ENCODE assay signal across 8 cellular contexts in the genomic region with DNA sequence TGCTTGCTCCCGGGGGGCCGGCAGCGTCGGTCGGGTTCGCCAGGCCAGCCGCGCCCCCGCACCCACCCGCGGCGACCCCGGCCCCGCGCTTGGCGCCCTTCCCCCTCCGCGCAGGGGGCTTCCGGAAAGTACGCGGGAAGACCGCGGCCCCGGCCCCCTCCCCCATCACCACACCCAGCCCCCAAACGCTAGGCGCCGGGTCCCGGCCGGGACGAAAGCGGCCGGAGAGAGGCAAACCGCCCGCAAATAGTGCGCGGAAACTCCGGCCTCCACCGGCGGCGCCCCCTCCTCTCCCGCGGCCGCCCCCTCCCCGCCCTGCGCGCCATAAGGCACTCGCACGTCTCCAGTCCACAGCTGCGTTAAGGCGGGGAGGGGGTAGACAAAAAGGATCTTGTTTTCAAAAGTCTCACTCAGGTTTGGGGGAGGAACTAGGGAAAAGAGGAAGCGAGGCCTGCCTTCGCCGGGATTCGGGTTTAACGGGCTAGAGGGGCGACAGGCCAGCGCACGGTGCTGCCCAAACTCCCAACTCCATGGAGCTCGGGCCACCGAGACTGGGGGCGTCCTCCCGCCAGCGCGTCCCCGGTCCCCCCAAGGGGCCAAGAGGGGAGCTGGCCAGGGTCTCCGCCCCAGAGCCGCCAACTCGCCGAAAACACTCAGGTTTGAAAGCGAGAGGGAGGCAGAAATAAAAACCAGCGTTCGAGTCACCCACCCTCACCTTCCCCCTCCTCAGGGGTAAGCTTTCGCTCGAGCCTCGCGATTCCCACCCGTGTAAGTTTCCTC. TPM values are rescaled to one million over a fixed set of nuclear protein-coding genes. Genes with fewer than 3 reads are reported as not detected.
A peak's percentile ranks its signal among the peaks of the same experiment; 100 is the strongest.
DNase-seq lines count a peak whose midpoint lies in the region; ATAC-seq and TF ChIP-seq lines count a peak whose summit lies in the region.

No MANE protein-coding gene starts in this region.

- no peak for TF ChIP-seq CTCF in fibroblast of the aortic adventitia (IDR thresholded peaks at IDR 0.05; ENCODE audit: insufficient read depth, low read length)
- no peak for TF ChIP-seq CTCF in upper lobe of left lung (IDR thresholded peaks at IDR 0.05)

- DNase-seq in NCI-H748 (lab: John Stamatoyannopoulos, UW; ENCODE audit: unreplicated experiment) (peak; percentile 68), NCI-H748 treated with DMSO at 0.1 percent for 48 hours (lab: John Stamatoyannopoulos, UW) (no peak), NOMO-1 treated with dmso at 0.1 percent for 144 hours (lab: John Stamatoyannopoulos, UW; ENCODE audit: unreplicated experiment) (peak; percentile 92), fibroblast of the aortic adventitia (ENCODE audit: low read depth) (peak; percentile 33), upper lobe of left lung (peak; percentile 70 to 92), AG20443 (ENCODE audit: low spot score) (no peak)
- peak; percentile 23 to 55 for DNase-seq in activated T-cell treated with anti-CD3 and anti-CD28 coated beads, Interleukin-2, amount 50 U/mL, for 72 hours
- peak; percentile 64 for DNase-seq in natural killer cell treated with Interleukin-12 subunit alpha and Interleukin-12 subunit beta and Interleukin-15 and Interleukin-18, amount 100 ng/mL, for 72 hours (ENCODE audit: low spot score)

- H3K27me3 Mint-ChIP-seq in activated T-cell treated with anti-CD3 and anti-CD28 coated beads, Interleukin-2, amount 50 U/mL, for 72 hours (ENCODE audit: low read depth) = no peaks in the 10 kb centered on the region
- H3K27me3 Mint-ChIP-seq in natural killer cell treated with Interleukin-12 subunit alpha and Interleukin-12 subunit beta and Interleukin-15 and Interleukin-18, amount 100 ng/mL, for 72 hours = no peaks in the 10 kb centered on the region

- peak overlapping the region; percentile 98 to 100 (median 100) for H3K27ac ChIP-seq in upper lobe of left lung

- TF ChIP-seq POLR2A in upper lobe of left lung (IDR thresholded peaks at IDR 0.05) = peak in 3 of 4 donors; percentile 33 to 76 (median 42)

- H3K9me3 ChIP-seq in upper lobe of left lung = no peaks in the 10 kb centered on the region

- H3K4me3 ChIP-seq in fibroblast of the aortic adventitia (ENCODE audit: low read depth, low read length) (peak overlapping the region; percentile 97), upper lobe of left lung (peak overlapping the region; percentile 76 to 96 (median 93))

- H3K36me3 ChIP-seq in upper lobe of left lung = no peaks in the 10 kb centered on the region

- H3K9me3 Mint-ChIP-seq in activated T-cell treated with anti-CD3 and anti-CD28 coated beads, Interleukin-2, amount 50 U/mL, for 72 hours = no peaks in the 10 kb centered on the region
- H3K9me3 Mint-ChIP-seq in natural killer cell treated with Interleukin-12 subunit alpha and Interleukin-12 subunit beta and Interleukin-15 and Interleukin-18, amount 100 ng/mL, for 72 hours = no peaks in the 10 kb centered on the region

- H3K4me1 ChIP-seq in upper lobe of left lung = peaks cover 24 to 46% (median 29%) of the 10 kb centered on the region in 4 donors

- peak overlapping the region; percentile 96 for H3K27ac Mint-ChIP-seq in activated T-cell treated with anti-CD3 and anti-CD28 coated beads, Interleukin-2, amount 50 U/mL, for 72 hours
- peak overlapping the region; percentile 93 to 99 for H3K27ac Mint-ChIP-seq in natural killer cell treated with Interleukin-12 subunit alpha and Interleukin-12 subunit beta and Interleukin-15 and Interleukin-18, amount 100 ng/mL, for 72 hours

- peaks cover 52% of the 10 kb centered on the region for H3K4me1 Mint-ChIP-seq in activated T-cell treated with anti-CD3 and anti-CD28 coated beads, Interleukin-2, amount 50 U/mL, for 72 hours (ENCODE audit: low read depth)
- peaks cover 41 to 46% of the 10 kb centered on the region in 2 donors for H3K4me1 Mint-ChIP-seq in natural killer cell treated with Interleukin-12 subunit alpha and Interleukin-12 subunit beta and Interleukin-15 and Interleukin-18, amount 100 ng/mL, for 72 hours (ENCODE audit: low read depth in 2 of 2)

- peak overlapping the region; percentile 99 to 100 for H3K4me3 Mint-ChIP-seq in activated T-cell treated with anti-CD3 and anti-CD28 coated beads, Interleukin-2, amount 50 U/mL, for 72 hours
- peak overlapping the region; percentile 98 for H3K4me3 Mint-ChIP-seq in natural killer cell treated with Interleukin-12 subunit alpha and Interleukin-12 subunit beta and Interleukin-15 and Interleukin-18, amount 100 ng/mL, for 72 hours

- no peak for TF ChIP-seq EP300 in upper lobe of left lung (IDR thresholded peaks at IDR 0.05)

- H3K36me3 Mint-ChIP-seq in activated T-cell treated with anti-CD3 and anti-CD28 coated beads, Interleukin-2, amount 50 U/mL, for 72 hours (ENCODE audit: insufficient read depth in 2 of 2) = peaks cover 19 to 20% of the 10 kb centered on the region in 2 donors
- peaks cover 6% of the 10 kb centered on the region for H3K36me3 Mint-ChIP-seq in natural killer cell treated with Interleukin-12 subunit alpha and Interleukin-12 subunit beta and Interleukin-15 and Interleukin-18, amount 100 ng/mL, for 72 hours

- ATAC-seq in activated T-cell treated with anti-CD3 and anti-CD28 coated beads, Interleukin-2, amount 50 U/mL, for 72 hours (replicated peaks in 1 of 2) = no peak
- peak in 1 of 2 donors; percentile 2 for ATAC-seq in natural killer cell treated with Interleukin-12 subunit alpha and Interleukin-12 subunit beta and Interleukin-15 and Interleukin-18, amount 100 ng/mL, for 72 hours
- peak in 1 of 2 donors; percentile 22 for ATAC-seq in upper lobe of left lung (ENCODE audit: low FRiP score in 2 of 2)

- WGBS in upper lobe of left lung, 2 donors = 1% methylated on average over 31 to 67 of the region's 77 CpGs

- no peaks in the 10 kb centered on the region for H3K27me3 ChIP-seq in upper lobe of left lung

RNA-seq across cellular contexts. Expression of a gene that starts 1.8 kb away (rescaled TPM):
- total RNA-seq in activated T-cell treated with anti-CD3 and anti-CD28 coated beads, Interleukin-2, amount 50 U/mL, for 72 hours = 100 to 1,000 TPM; 200 to 204 TPM
- total RNA-seq in fibroblast of the aortic adventitia (ENCODE audit: low replicate concordance) (41.0 and 123 TPM in 2 replicates), upper lobe of left lung (100 to 1,000 TPM in 2 of 6 donors, 10 to 100 TPM in 4; 62.9 to 110 (median 81.5) TPM)
- 100 to 1,000 TPM; 208 to 278 TPM for total RNA-seq in natural killer cell treated with Interleukin-12 subunit alpha and Interleukin-12 subunit beta and Interleukin-15 and Interleukin-18, amount 100 ng/mL, for 72 hours

Comparison
In these comparisons a context has a peak if more than half of its experiments do, and no peak if none do; other contexts are left out.
1. DNase-seq: peak in NCI-H748 (single experiment), NOMO-1 treated with dmso at 0.1 percent for 144 hours (single experiment), activated T-cell treated with anti-CD3 and anti-CD28 coated beads, Interleukin-2, amount 50 U/mL, for 72 hours (2 of 2), fibroblast of the aortic adventitia (single experiment), natural killer cell treated with Interleukin-12 subunit alpha and Interleukin-12 subunit beta and Interleukin-15 and Interleukin-18, amount 100 ng/mL, for 72 hours (single experiment) and upper lobe of left lung (2 of 2); none in NCI-H748 treated with DMSO at 0.1 percent for 48 hours (single experiment) and AG20443 (single experiment).